In genomic region chr20:40442181-40442963, GRCh38 we compare ENCODE assay signal across 1 cellular context.
TF ChIP-seq lines count a peak whose summit lies in the region.

No MANE protein-coding gene starts in this region.

TF ChIP-seq in HepG2, 621 proteins besides CTCF, POLR2A, EP300 and RAD21 (continued from another document):
- peak; percentile 99 for TF ChIP-seq MNT (IDR thresholded peaks at IDR 0.05)
- no peak for TF ChIP-seq ZBTB42 (CRISPR knock-in tag; IDR thresholded peaks at IDR 0.05)
- TF ChIP-seq SPEN (CRISPR knock-in tag; IDR thresholded peaks at IDR 0.05; ENCODE audit: low read depth) = no peak
